Comparison of ENCODE assay signal across 15 cellular contexts in the genomic region with DNA sequence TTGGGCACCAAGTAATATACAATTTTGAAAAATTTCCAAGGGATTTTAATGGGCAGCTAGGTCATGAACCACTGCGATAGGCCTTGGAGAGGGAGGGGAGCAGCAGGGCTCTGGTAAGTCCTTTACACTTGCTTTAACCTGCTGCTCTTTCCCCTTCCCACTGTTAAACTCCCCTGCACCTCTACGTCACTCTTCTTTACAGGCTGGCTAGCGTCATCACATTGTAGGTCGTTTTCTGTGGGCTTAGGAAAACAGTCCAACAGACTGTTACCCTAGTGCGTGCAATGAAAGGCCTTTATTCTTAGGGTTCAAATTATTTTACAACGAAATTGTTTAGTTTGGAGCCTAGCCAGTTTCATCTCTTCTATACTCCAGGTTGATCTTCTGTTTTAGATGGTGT.
"Had no signal": no experiment of that assay in that cellular context is flagged by ENCODE, and none has a peak within 500 bp of the region (broad histone marks: within the 10 kb centered on the region; RNA-seq: fewer than 3 reads in every experiment).

No MANE protein-coding gene starts in this region.

- H3K9me3 ChIP-seq: suprapubic skin, tibial artery had no signal

- H3K4me3 ChIP-seq: heart left ventricle, suprapubic skin, tibial artery had no signal

- H3K36me3 ChIP-seq: heart left ventricle, suprapubic skin, tibial artery had no signal

- ATAC-seq: activated CD4-positive, alpha-beta T cell treated with anti-CD3 and anti-CD28 coated beads for 36 hours; activated CD8-positive, alpha-beta memory T cell treated with anti-CD3 and anti-CD28 coated beads, Interleukin-2, amount 10 ng/mL, durations not matched to agents 7 days and 5 days; activated CD8-positive, alpha-beta T cell treated with anti-CD3 and anti-CD28 coated beads, Interleukin-2, amount 10 ng/mL, durations not matched to agents 7 days and 5 days; activated naive CD8-positive, alpha-beta T cell treated with anti-CD3 and anti-CD28 coated beads, Interleukin-2, amount 50 U/mL, for 24 hours; heart left ventricle; natural killer cell; right cardiac atrium had no signal

- H3K27ac ChIP-seq: heart left ventricle, suprapubic skin, tibial artery had no signal

- DNase-seq: activated CD4-positive, alpha-beta T cell treated with anti-CD3 and anti-CD28 coated beads for 36 hours; activated CD4-positive, CD25-positive, alpha-beta regulatory T cell; activated CD8-positive, alpha-beta memory T cell treated with anti-CD3 and anti-CD28 coated beads, Interleukin-2, amount 10 ng/mL, durations not matched to agents 7 days and 5 days; activated CD8-positive, alpha-beta T cell treated with anti-CD3 and anti-CD28 coated beads, Interleukin-2, amount 10 ng/mL, durations not matched to agents 7 days and 5 days; activated naive CD8-positive, alpha-beta T cell treated with anti-CD3 and anti-CD28 coated beads, Interleukin-2, amount 50 U/mL, for 24 hours; activated T-cell treated with anti-CD3 and anti-CD28 coated beads, Interleukin-2, amount 50 U/mL, for 48 hours; amygdala; central memory CD4-positive, alpha-beta T cell; foreskin fibroblast; heart left ventricle; natural killer cell; right cardiac atrium; stimulated activated naive CD4-positive, alpha-beta T cell; tibial artery had no signal

- H3K27me3 ChIP-seq: heart left ventricle, suprapubic skin, tibial artery had no signal

- H3K4me1 ChIP-seq: heart left ventricle, suprapubic skin, tibial artery had no signal
